ENCODE assay signal across 11 cellular contexts in genomic region chr2:61978522-61978921, GRCh38.
DNase-seq lines count a peak whose midpoint lies in the region; TF ChIP-seq lines count a peak whose summit lies in the region.
"Had no signal": no experiment of that assay in that cellular context is flagged by ENCODE, and none has a peak within 500 bp of the region (broad histone marks: within the 10 kb centered on the region; RNA-seq: fewer than 3 reads in every experiment).

No MANE protein-coding gene starts in this region.

- intact Hi-C loops in spleen (cut with DNase I; ENCODE audit: low total_unique reads) = no loop called here

- peaks cover 10% of the 10 kb centered on the region for H3K4me1 ChIP-seq in Karpas-422 (ENCODE audit: low read length)
- peaks cover 11 to 21% (median 12%) of the 10 kb centered on the region in 6 donors for H3K4me1 ChIP-seq in spleen

- no peak for TF ChIP-seq CTCF in GM12864 (IDR thresholded peaks at IDR 0.05; ENCODE audit: low read depth, low read length, missing control alignments)
- TF ChIP-seq CTCF in spleen (IDR thresholded peaks at IDR 0.05 in 8 of 11, conservative IDR thresholded peaks at IDR 0.05 in 3 of 11) = no peak

- no peaks in the 10 kb centered on the region for H3K9me2 ChIP-seq in Karpas-422 (replicated peaks; ENCODE audit: insufficient read depth, low read length)

- peak; percentile 22 for DNase-seq in GM12864 (ENCODE audit: low read depth)
- DNase-seq in Karpas-422 = peak; percentile 64
- peak; percentile 33 for DNase-seq in astrocyte of the hippocampus (ENCODE audit: low read depth, low spot score)
- peak; percentile 46 for DNase-seq in myocyte (ENCODE audit: low read depth)
- no peak for DNase-seq in spleen
- no peak for DNase-seq in NCI-H1092 (lab: John Stamatoyannopoulos, UW)
- DNase-seq in NCI-H774 (lab: John Stamatoyannopoulos, UW) = no peak
- DNase-seq in HuH-7 (ENCODE audit: low spot score) = no peak
- DNase-seq: glutamatergic neuron, H9, NCI-H1092 treated with DMSO at 0.1 percent for 48 hours had no signal

- peaks cover 3% of the 10 kb centered on the region; the same call in 1 of the 2 replicates for H4K20me1 ChIP-seq in Karpas-422 (ENCODE audit: insufficient read depth, low read depth, low read length)

- TF ChIP-seq POLR2A in spleen (IDR thresholded peaks at IDR 0.05) = no peak

- no peak overlapping the region for H3K4me2 ChIP-seq in Karpas-422 (ENCODE audit: low read depth, low read length, poor library complexity, severe bottlenecking)

- no peak overlapping the region for H3K9ac ChIP-seq in Karpas-422 (ENCODE audit: low read length)

- H3K27me3 ChIP-seq in Karpas-422 (ENCODE audit: low read length) (no peaks in the 10 kb centered on the region), spleen (replicated peaks in 1 of 7) (no peaks in the 10 kb centered on the region)

- H3K4me3 ChIP-seq in GM12864 (ENCODE audit: low read depth, low read length) (no peak overlapping the region), Karpas-422 (ENCODE audit: low read length) (no peak overlapping the region), spleen (no peak overlapping the region)

- H3K36me3 ChIP-seq in Karpas-422 (ENCODE audit: insufficient read depth, low read length) = no peaks in the 10 kb centered on the region
- H3K36me3 ChIP-seq in spleen = no peaks in the 10 kb centered on the region

- no peak overlapping the region for H3K27ac ChIP-seq in Karpas-422 (ENCODE audit: low read length)
- no peak overlapping the region for H3K27ac ChIP-seq in spleen

- no peaks in the 10 kb centered on the region for H3K9me3 ChIP-seq in Karpas-422 (ENCODE audit: low read length)
- peaks cover 0 to 24% (median 20%) of the 10 kb centered on the region in 8 donors for H3K9me3 ChIP-seq in spleen

- H3K79me2 ChIP-seq in Karpas-422 (ENCODE audit: low read length) = no peaks in the 10 kb centered on the region

- H2AFZ ChIP-seq in Karpas-422 (ENCODE audit: low read length) = no peak overlapping the region

Comparison
In these comparisons a context has a peak if more than half of its experiments do, and no peak if none do; other contexts are left out.
1. DNase-seq: peak in GM12864 (single experiment), Karpas-422 (single experiment), astrocyte of the hippocampus (single experiment) and myocyte (single experiment); none in spleen (single experiment), NCI-H1092 (single experiment), NCI-H774 (single experiment) and HuH-7 (single experiment).